Comparison of ENCODE assay signal across 26 cellular contexts in genomic region chr5:132067941-132068808, GRCh38. TPM values are rescaled to one million over a fixed set of nuclear protein-coding genes. Genes with fewer than 3 reads are reported as not detected.
"Had no signal": no experiment of that assay in that cellular context is flagged by ENCODE, and none has a peak within 500 bp of the region (broad histone marks: within the 10 kb centered on the region; RNA-seq: fewer than 3 reads in every experiment).

No MANE protein-coding gene starts in this region.

- H3K27ac Mint-ChIP-seq: activated B cell treated with CpG ODN at 0.5 μM for 24 hours, endodermal cell, memory B cell had no signal

- FAIRE-seq: colon, pancreas, small intestine, urothelium cell line had no signal

- H3K4me1 ChIP-seq: pancreas, right lobe of liver, tibial nerve had no signal

- H3K9me3 Mint-ChIP-seq: activated B cell treated with CpG ODN at 0.5 μM for 24 hours; activated T-helper 17 cell treated with anti-CD3 and anti-CD28 coated beads, Interleukin-2, amount 50 U/mL, for 72 hours; endodermal cell; memory B cell; naive B cell had no signal

- H3K9me3 ChIP-seq: left lung, mucosa of descending colon, pancreas, right lobe of liver, tibial nerve had no signal

- H3K27me3 Mint-ChIP-seq: activated B cell treated with CpG ODN at 0.5 μM for 24 hours; activated T-helper 17 cell treated with anti-CD3 and anti-CD28 coated beads, Interleukin-2, amount 50 U/mL, for 72 hours; memory B cell; naive B cell had no signal

- H3K4me3 ChIP-seq: dorsolateral prefrontal cortex, left lung, mucosa of descending colon, pancreas, right lobe of liver, tibial nerve had no signal

- DNase-seq: activated B cell treated with CpG ODN at 0.5 μM for 24 hours; activated CD4-positive, alpha-beta T cell treated with anti-CD3 and anti-CD28 coated beads for 48 hours; activated naive CD4-positive, alpha-beta T cell treated with Interleukin-2 at 50 U/mL for 16 hours; brain microvascular endothelial cell; central memory CD4-positive, alpha-beta T cell; dorsolateral prefrontal cortex; endodermal cell; foreskin melanocyte; glutamatergic neuron; mucosa of descending colon; naive B cell; right lobe of liver; small intestine; stimulated activated CD4-positive, alpha-beta T cell treated with anti-CD3 and anti-CD28 coated beads, Interleukin-4, amount 100 ng/mL, for 4 hours; stimulated activated naive CD4-positive, alpha-beta T cell treated with Interleukin-2 at 50 U/mL for 16 hours; SW 1271 had no signal

- H3K4me3 Mint-ChIP-seq: activated B cell treated with CpG ODN at 0.5 μM for 24 hours; activated T-helper 17 cell treated with anti-CD3 and anti-CD28 coated beads, Interleukin-2, amount 50 U/mL, for 72 hours; endodermal cell; memory B cell; naive B cell had no signal

- H3K36me3 ChIP-seq: brain microvascular endothelial cell, left lung, pancreas, right lobe of liver, tibial nerve had no signal

- H3K36me3 Mint-ChIP-seq: memory B cell, naive B cell had no signal

- H3K27ac ChIP-seq: brain microvascular endothelial cell, dorsolateral prefrontal cortex, epithelial cell of prostate, left lung, pancreas, right lobe of liver, tibial nerve had no signal

- H3K4me1 Mint-ChIP-seq: endodermal cell had no signal

- ATAC-seq: activated T-helper 17 cell treated with anti-CD3 and anti-CD28 coated beads, Interleukin-2, amount 50 U/mL, for 72 hours; left lung; mucosa of descending colon; pancreas; right lobe of liver had no signal

- H3K27me3 ChIP-seq: brain microvascular endothelial cell, dorsolateral prefrontal cortex, left lung, pancreas, right lobe of liver, tibial nerve had no signal

RNA-seq across cellular contexts. Expression of gene CSF2, which starts 5.4 kb away (rescaled TPM):
- total RNA-seq: activated B cell treated with CpG ODN at 0.5 μM for 24 hours, dorsolateral prefrontal cortex, endodermal cell, mucosa of descending colon, right lobe of liver, tibial nerve had no signal
- polyA plus RNA-seq: aorta, pancreas had no signal

RNA-seq across cellular contexts. Expression of gene IL3, which starts 7.7 kb away (rescaled TPM):
- total RNA-seq: activated B cell treated with CpG ODN at 0.5 μM for 24 hours, aorta, dorsolateral prefrontal cortex, endodermal cell, kidney epithelial cell, left lung, mucosa of descending colon, pancreas, right lobe of liver, tibial nerve had no signal
- polyA plus RNA-seq: aorta, pancreas, small intestine had no signal
